In genomic region chr10:124941823-124942222, GRCh38 we compare ENCODE assay signal across 10 cellular contexts. TPM values are rescaled to one million over a fixed set of nuclear protein-coding genes. Genes with fewer than 3 reads are reported as not detected.
DNase-seq lines count a peak whose midpoint lies in the region; ATAC-seq, FAIRE-seq and TF ChIP-seq lines count a peak whose summit lies in the region.
"Had no signal": no experiment of that assay in that cellular context is flagged by ENCODE, and none has a peak within 500 bp of the region (broad histone marks: within the 10 kb centered on the region; RNA-seq: fewer than 3 reads in every experiment).

Gene ZRANB1 (plus strand): TSS chr10:124942123. CDS start chr10:124942494, 371 bp downstream.

- 91 to 92% methylated on average over 4 of the region's 4 CpGs for WGBS in lower leg skin, 2 donors
- WGBS in stomach, 5 donors, result 82 to 89% (median 85%) methylated on average over 4 of the region's 4 CpGs

- intact Hi-C loops in lower leg skin (cut with DNase I; ENCODE audit: low total_unique reads) (no loop called here), stomach (cut with DNase I; ENCODE audit: low total_unique reads) (no loop called here)

- DNase-seq in bronchial epithelial cell (ENCODE audit: low read depth) (no peak), lower leg skin (ENCODE audit: low spot score in 2 of 2) (no peak), stomach (no peak), NCI-H82 treated with DMSO at 0.1 percent for 48 hours (lab: John Stamatoyannopoulos, UW; ENCODE audit: unreplicated experiment) (no peak), SW480 (ENCODE audit: low spot score) (no peak)
- DNase-seq: activated naive CD4-positive, alpha-beta T cell had no signal

- peak within 1 kb of the TSS; percentile 15; the same call in 1 of the 2 replicates for H3K4me2 ChIP-seq in OCI-LY1 (ENCODE audit: low read length)

- H3K4me1 ChIP-seq in OCI-LY1 (ENCODE audit: insufficient read depth, low read length, severe bottlenecking) (peaks cover 25% of the 10 kb centered on the region), stomach (peaks cover 13 to 84% (median 58%) of the 10 kb centered on the region in 4 donors)

- ATAC-seq in GM18519 (IDR thresholded peaks at IDR 0.05; ENCODE audit: low FRiP score, unreplicated experiment), result no peak
- no peak for ATAC-seq in HG02840 (IDR thresholded peaks at IDR 0.05; ENCODE audit: low FRiP score, unreplicated experiment)
- ATAC-seq: K562 had no signal

- H3K27ac ChIP-seq in OCI-LY1 (ENCODE audit: low read depth, low read length, poor library complexity, severe bottlenecking) (peak within 1 kb of the TSS; percentile 54), stomach (peak within 1 kb of the TSS in 4 of 5 donors; percentile 28 to 73 (median 49))

- H3F3A ChIP-seq in OCI-LY1 (ENCODE audit: insufficient read depth, low read length), result no peaks in the 10 kb centered on the region; the same call in 1 of the 2 replicates

- TF ChIP-seq EP300 in stomach (IDR thresholded peaks at IDR 0.05), result no peak

- H3K27me3 ChIP-seq in OCI-LY1 (ENCODE audit: insufficient read depth, low read length), result no peaks in the 10 kb centered on the region
- H3K27me3 ChIP-seq in bronchial epithelial cell (ENCODE audit: control insufficient read depth, insufficient read depth, low read length), result no peaks in the 10 kb centered on the region
- no peaks in the 10 kb centered on the region for H3K27me3 ChIP-seq in stomach

- TF ChIP-seq CTCF in OCI-LY1 (IDR thresholded peaks at IDR 0.05; ENCODE audit: low read length), result no peak
- no peak for TF ChIP-seq CTCF in bronchial epithelial cell (IDR thresholded peaks at IDR 0.05; ENCODE audit: insufficient read depth, low read length, severe bottlenecking)
- no peak for TF ChIP-seq CTCF in lower leg skin (IDR thresholded peaks at IDR 0.05)
- no peak for TF ChIP-seq CTCF in stomach (IDR thresholded peaks at IDR 0.05)

- no peak within 1 kb of the TSS for H3K4me3 ChIP-seq in OCI-LY1 (ENCODE audit: low read depth, low read length, poor library complexity, severe bottlenecking)
- no peak within 1 kb of the TSS for H3K4me3 ChIP-seq in bronchial epithelial cell (ENCODE audit: low read depth, low read length)
- H3K4me3 ChIP-seq in lower leg skin (ENCODE audit: low read depth, poor library complexity, severe bottlenecking), result no peak within 1 kb of the TSS
- H3K4me3 ChIP-seq in stomach, result peak within 1 kb of the TSS in 1 of 4 donors; percentile 4
- H3K4me3 ChIP-seq: K562 had no signal

- no peak within 1 kb of the TSS for H2AFZ ChIP-seq in OCI-LY1 (ENCODE audit: low read length)

- H3K9me3 ChIP-seq in OCI-LY1 (ENCODE audit: low read length) (no peaks in the 10 kb centered on the region), stomach (no peaks in the 10 kb centered on the region)

- no peaks in the 10 kb centered on the region for H4K20me1 ChIP-seq in OCI-LY1 (ENCODE audit: insufficient read depth, low read length)

- TF ChIP-seq POLR2A in lower leg skin (IDR thresholded peaks at IDR 0.05) (no peak), stomach (IDR thresholded peaks at IDR 0.05) (no peak)

- H3K79me2 ChIP-seq in OCI-LY1 (ENCODE audit: insufficient read depth, low read length), result peaks cover 80% of the 10 kb centered on the region

- FAIRE-seq in bronchial epithelial cell (lab: Jason Lieb, UNC), result no peak
- FAIRE-seq: K562 had no signal

- H3K36me3 ChIP-seq in OCI-LY1 (ENCODE audit: insufficient read depth, low read length) (peaks cover 12% of the 10 kb centered on the region; the same call in 1 of the 2 replicates), bronchial epithelial cell (ENCODE audit: control insufficient read depth, insufficient read depth, low read length) (no peaks in the 10 kb centered on the region), stomach (peaks cover 0 to 8% (median 0%) of the 10 kb centered on the region in 4 donors)

- H3K9ac ChIP-seq in OCI-LY1 (ENCODE audit: low read length), result no peak within 1 kb of the TSS

- H3K9me2 ChIP-seq in OCI-LY1 (ENCODE audit: low read depth, low read length), result no peaks in the 10 kb centered on the region

RNA-seq across cellular contexts. Expression of gene ZRANB1, which starts in this region (rescaled TPM):
- total RNA-seq in bronchial epithelial cell, result 26.5 and 29.5 TPM in 2 replicates
- 10 to 100 TPM; 26.5 to 40.6 (median 35.0) TPM for total RNA-seq in lower leg skin
- 10 to 100 TPM in 4 of 5 donors, 1 to 10 TPM in 1; 9.3 to 63.7 (median 11.6) TPM for total RNA-seq in stomach
- 10 to 100 TPM in 1 of 3 donors, 1 to 10 TPM in 2; 7.0 to 15.0 (median 9.1) TPM for polyA plus RNA-seq in stomach
